ENCODE assay signal across 1 cellular context in the genomic region with DNA sequence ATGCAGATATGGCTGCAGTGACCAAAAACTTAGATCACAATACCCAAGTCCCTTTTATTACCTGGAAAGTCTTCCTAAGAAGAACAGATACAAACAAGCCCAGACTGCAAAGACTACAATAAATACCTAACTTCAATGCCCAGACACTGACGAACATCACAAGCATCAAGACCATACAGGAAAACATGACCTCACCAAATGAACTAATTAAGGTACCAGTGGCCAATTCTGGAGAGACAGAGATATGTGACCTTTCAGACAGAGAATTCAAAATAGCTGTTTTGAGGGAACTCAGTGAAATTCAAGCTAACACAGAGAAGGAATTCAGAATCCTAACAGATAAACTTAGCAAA. TPM values are rescaled to one million over a fixed set of nuclear protein-coding genes. Genes with fewer than 3 reads are reported as not detected.
"Had no signal": no experiment of that assay in that cellular context is flagged by ENCODE, and none has a peak within 500 bp of the region (broad histone marks: within the 10 kb centered on the region; RNA-seq: fewer than 3 reads in every experiment).

No MANE protein-coding gene starts in this region.

RNA-seq across cellular contexts. Expression of gene BAIAP2L2, which starts 44.1 kb away (rescaled TPM):
- total RNA-seq: NCI-H460 had no signal
